ENCODE assay signal across 12 cellular contexts in the genomic region with DNA sequence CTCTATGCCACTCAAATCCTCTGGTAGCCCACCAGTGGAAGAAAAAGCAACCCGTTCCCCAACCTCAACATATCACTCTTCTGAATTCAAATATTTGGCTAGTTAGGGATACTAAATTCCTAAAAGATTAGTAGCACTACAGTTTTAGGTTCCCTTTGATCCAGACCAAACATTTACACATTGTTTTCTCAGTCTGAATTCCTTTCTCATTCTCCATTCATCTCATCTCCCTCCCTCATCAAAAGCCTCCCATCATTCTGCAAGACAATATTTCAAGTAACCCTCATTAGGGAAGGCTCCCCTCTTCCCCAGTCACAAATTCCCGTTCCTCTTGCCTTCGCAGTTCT. TPM values are rescaled to one million over a fixed set of nuclear protein-coding genes. Genes with fewer than 3 reads are reported as not detected.
A peak's percentile ranks its signal among the peaks of the same experiment; 100 is the strongest.
DNase-seq lines count a peak whose midpoint lies in the region; ATAC-seq and TF ChIP-seq lines count a peak whose summit lies in the region.
"Had no signal": no experiment of that assay in that cellular context is flagged by ENCODE, and none has a peak within 500 bp of the region (broad histone marks: within the 10 kb centered on the region; RNA-seq: fewer than 3 reads in every experiment).

No MANE protein-coding gene starts in this region.

- DNase-seq in CD8-positive, alpha-beta memory T cell, result no peak
- DNase-seq in ascending aorta (ENCODE audit: low spot score in 2 of 2), result no peak
- no peak for DNase-seq in naive B cell
- DNase-seq in DMS 273 treated with DMSO at 0.1 percent for 48 hours (lab: John Stamatoyannopoulos, UW), result no peak
- DNase-seq in C1 segment of cervical spinal cord (lab: John Stamatoyannopoulos, UW), result no peak
- DNase-seq: activated effector memory CD4-positive, alpha-beta T cell treated with anti-CD3 and anti-CD28 coated beads, Interleukin-2, amount 50 U/mL, for 16 hours; GF-D8; H9; MV-4-11 had no signal

- peak overlapping the region; percentile 1 to 65 (median 22) for H3K4me3 Mint-ChIP-seq in CD8-positive, alpha-beta memory T cell
- peak overlapping the region; percentile 61 to 88 (median 68) for H3K4me3 Mint-ChIP-seq in naive B cell
- H3K4me3 Mint-ChIP-seq: H9 had no signal

- CTCF ChIA-PET in CD8-positive, alpha-beta memory T cell (lab: Charles Lee), result interaction anchor here (1.0 kb wide), 1 partner anchor 160 kb away, joined by 3 read pairs; no protein-coding TSS in a partner anchor

- H3K27me3 Mint-ChIP-seq in CD8-positive, alpha-beta memory T cell, result no peaks in the 10 kb centered on the region
- no peaks in the 10 kb centered on the region for H3K27me3 Mint-ChIP-seq in naive B cell

- H3K9me3 ChIP-seq in CD8-positive, alpha-beta memory T cell (ENCODE audit: low read length), result no peaks in the 10 kb centered on the region
- H3K9me3 ChIP-seq in HUES48 (ENCODE audit: control insufficient read depth, insufficient read depth, low read length) (no peaks in the 10 kb centered on the region), ascending aorta (no peaks in the 10 kb centered on the region)

- H3K9me3 Mint-ChIP-seq in CD8-positive, alpha-beta memory T cell, result no peaks in the 10 kb centered on the region
- peaks cover 0 to 1% (median 0%) of the 10 kb centered on the region in 7 donors for H3K9me3 Mint-ChIP-seq in naive B cell
- H3K9me3 Mint-ChIP-seq: H9 had no signal

- no peak overlapping the region for H3K4me3 ChIP-seq in CD8-positive, alpha-beta memory T cell (ENCODE audit: low read length)
- H3K4me3 ChIP-seq in HUES48 (ENCODE audit: low read depth, low read length), result no peak overlapping the region
- H3K4me3 ChIP-seq in ascending aorta, result no peak overlapping the region

- ATAC-seq in naive B cell (ENCODE audit: low read depth in 2 of 2) (no peak), HG03342 (IDR thresholded peaks at IDR 0.05; ENCODE audit: unreplicated experiment) (no peak), HG03354 (IDR thresholded peaks at IDR 0.05; ENCODE audit: poor library complexity, severe bottlenecking, unreplicated experiment) (no peak)

- H3K4me1 Mint-ChIP-seq in CD8-positive, alpha-beta memory T cell, result peaks cover 70 to 87% (median 81%) of the 10 kb centered on the region in 3 donors
- H3K4me1 Mint-ChIP-seq in naive B cell, result peaks cover 80 to 95% (median 89%) of the 10 kb centered on the region in 3 donors

- no peak overlapping the region for H3K27ac ChIP-seq in CD8-positive, alpha-beta memory T cell (ENCODE audit: low read depth, low read length)
- H3K27ac ChIP-seq in HUES48 (ENCODE audit: low read depth, low read length), result peak overlapping the region; percentile 18
- H3K27ac ChIP-seq in ascending aorta, result peak overlapping the region; percentile 55 to 76

- H3K36me3 ChIP-seq in CD8-positive, alpha-beta memory T cell (ENCODE audit: insufficient read depth, low read length), result no peaks in the 10 kb centered on the region
- H3K36me3 ChIP-seq in HUES48 (ENCODE audit: control insufficient read depth, insufficient read depth, low read length), result no peaks in the 10 kb centered on the region
- H3K36me3 ChIP-seq in ascending aorta, result no peaks in the 10 kb centered on the region

- POLR2A ChIA-PET in CD8-positive, alpha-beta memory T cell (lab: Charles Lee), result no interaction called here

- H3K27me3 ChIP-seq in CD8-positive, alpha-beta memory T cell (ENCODE audit: insufficient read depth, low read length, poor library complexity, severe bottlenecking), result no peaks in the 10 kb centered on the region
- no peaks in the 10 kb centered on the region for H3K27me3 ChIP-seq in HUES48 (ENCODE audit: control insufficient read depth, insufficient read depth, low read length)
- no peaks in the 10 kb centered on the region for H3K27me3 ChIP-seq in ascending aorta

- H3K36me3 Mint-ChIP-seq in CD8-positive, alpha-beta memory T cell, result peaks cover 2 to 9% (median 8%) of the 10 kb centered on the region in 3 donors
- H3K36me3 Mint-ChIP-seq in naive B cell, result peaks cover 35 to 49% of the 10 kb centered on the region in 2 donors

- H3K9ac ChIP-seq in HUES48 (ENCODE audit: low read depth, low read length), result no peak overlapping the region

- peaks cover 33% of the 10 kb centered on the region for H3K4me1 ChIP-seq in CD8-positive, alpha-beta memory T cell (ENCODE audit: insufficient read depth, low read length)
- H3K4me1 ChIP-seq in HUES48 (ENCODE audit: control insufficient read depth, insufficient read depth, low read length), result no peaks in the 10 kb centered on the region; the same call in 1 of the 2 replicates
- peaks cover 10 to 40% of the 10 kb centered on the region in 2 donors for H3K4me1 ChIP-seq in ascending aorta

- no peak for TF ChIP-seq CTCF in ascending aorta (IDR thresholded peaks at IDR 0.05)

- H3K27ac Mint-ChIP-seq in CD8-positive, alpha-beta memory T cell, result peak overlapping the region; percentile 5 to 80 (median 74)
- H3K27ac Mint-ChIP-seq in naive B cell, result peak overlapping the region in 5 of 6 donors; percentile 53 to 92 (median 89)

- intact Hi-C loops in ascending aorta (cut with DNase I), result no loop called here

RNA-seq across cellular contexts. Expression of a gene that starts 26.3 kb away (rescaled TPM):
- total RNA-seq in CD8-positive, alpha-beta memory T cell, result 10 to 100 TPM; 26.5 to 26.8 TPM
- polyA plus RNA-seq in CD8-positive, alpha-beta memory T cell, result 4.1 TPM
- total RNA-seq in ascending aorta, result 11.7 TPM
- polyA plus RNA-seq in naive B cell (ENCODE audit: low read depth in 6 of 6), result 10 to 100 TPM in 5 of 6 donors, 1 to 10 TPM in 1; 6.3 to 75.5 (median 43.4) TPM
